8 cellular contexts compared by ENCODE assay signal in genomic region chr13:38686635-38687245, GRCh38. TPM values are rescaled to one million over a fixed set of nuclear protein-coding genes. Genes with fewer than 3 reads are reported as not detected.
A peak's percentile ranks its signal among the peaks of the same experiment; 100 is the strongest.
DNase-seq lines count a peak whose midpoint lies in the region; ATAC-seq lines count a peak whose summit lies in the region.

FREM2 (plus strand) TSS chr13:38687077; CDS start chr13:38687345, 268 bp downstream.

- ATAC-seq in left cardiac atrium (peak; percentile 61 to 82), GM19397 (IDR thresholded peaks at IDR 0.05; ENCODE audit: unreplicated experiment) (no peak), GM18861 (IDR thresholded peaks at IDR 0.05; ENCODE audit: unreplicated experiment) (no peak)

- intact Hi-C loops in left cardiac atrium (cut with DNase I) = loop anchor here (5.0 to 10.0 kb wide), 3 partner anchors 76 to 231 kb away; no protein-coding TSS in a partner anchor
- intact Hi-C loops in posterior cingulate gyrus (cut with DNase I) = loop anchor here (1.0 to 2.0 kb wide), 3 partner anchors 77 to 229 kb away; no protein-coding TSS in a partner anchor

- DNase-seq in COLO829 (ENCODE audit: low spot score) = peak; percentile 44
- peak; percentile 58 for DNase-seq in NCI-H1048 (lab: John Stamatoyannopoulos, UW)
- DNase-seq in SKM-1 treated with dmso at 0.1 percent for 144 hours (lab: John Stamatoyannopoulos, UW; ENCODE audit: unreplicated experiment) = peak; percentile 77
- no peak for DNase-seq in left cardiac atrium
- peak in 8 of 10 donors; percentile 25 to 91 (median 52) for DNase-seq in posterior cingulate gyrus
- no peak for DNase-seq in GDM1 (lab: John Stamatoyannopoulos, UW)

RNA-seq across cellular contexts. Expression of gene FREM2, which starts in this region (rescaled TPM):
- total RNA-seq in left cardiac atrium = under 1 TPM in 1 of 2 donors, not detected in 1; 0.03 TPM

Comparison
In these comparisons a context has a peak if more than half of its experiments do, and no peak if none do; other contexts are left out.
1. Peak in ATAC-seq in left cardiac atrium; RNA of the gene not detected or under 1 TPM.
2. DNase-seq: peak in COLO829 (single experiment), NCI-H1048 (single experiment), SKM-1 treated with dmso at 0.1 percent for 144 hours (single experiment) and posterior cingulate gyrus (8 of 10); none in left cardiac atrium (single experiment) and GDM1 (single experiment).